29 cellular contexts compared by ENCODE assay signal in genomic region chr16:23876256-23876896, GRCh38. TPM values are rescaled to one million over a fixed set of nuclear protein-coding genes. Genes with fewer than 3 reads are reported as not detected.
DNase-seq lines count a peak whose midpoint lies in the region; ATAC-seq and TF ChIP-seq lines count a peak whose summit lies in the region.
"Had no signal": no experiment of that assay in that cellular context is flagged by ENCODE, and none has a peak within 500 bp of the region (broad histone marks: within the 10 kb centered on the region; RNA-seq: fewer than 3 reads in every experiment).

No MANE protein-coding gene starts in this region.

- H3K36me3 Mint-ChIP-seq in natural killer cell treated with Interleukin-12 subunit alpha and Interleukin-12 subunit beta and Interleukin-15 and Interleukin-18, amount 100 ng/mL, for 72 hours = peaks cover 8% of the 10 kb centered on the region
- H3K36me3 Mint-ChIP-seq in natural killer cell = no peaks in the 10 kb centered on the region
- no peaks in the 10 kb centered on the region for H3K36me3 Mint-ChIP-seq in T-cell
- peaks cover 16% of the 10 kb centered on the region for H3K36me3 Mint-ChIP-seq in memory B cell
- H3K36me3 Mint-ChIP-seq: brain had no signal

- TF ChIP-seq CTCF in natural killer cell (IDR thresholded peaks at IDR 0.05) = no peak
- TF ChIP-seq CTCF in gastrocnemius medialis (IDR thresholded peaks at IDR 0.05 in 4 of 5, conservative IDR thresholded peaks at IDR 0.05 in 1 of 5) = no peak

- no peak for DNase-seq in natural killer cell treated with Interleukin-12 subunit alpha and Interleukin-12 subunit beta and Interleukin-15 and Interleukin-18, amount 100 ng/mL, for 72 hours (ENCODE audit: low spot score)
- DNase-seq in natural killer cell (no peak), T-cell (no peak), memory B cell (ENCODE audit: low spot score in 2 of 2) (no peak), NCI-H82 treated with DMSO at 0.1 percent for 48 hours (lab: John Stamatoyannopoulos, UW; ENCODE audit: unreplicated experiment) (no peak), mucosa of gallbladder (ENCODE audit: low spot score) (no peak), gastrocnemius medialis (no peak), putamen (ENCODE audit: low spot score) (no peak)
- DNase-seq: activated CD4-positive, alpha-beta T cell treated with anti-CD3 and anti-CD28 coated beads for 48 hours; activated CD8-positive, alpha-beta memory T cell treated with anti-CD3 and anti-CD28 coated beads, Interleukin-2, amount 10 ng/mL, durations not matched to agents 7 days and 5 days; activated naive CD8-positive, alpha-beta T cell treated with anti-CD3 and anti-CD28 coated beads, Interleukin-2, amount 50 U/mL, for 24 hours; effector memory CD4-positive, alpha-beta T cell; EL; foreskin keratinocyte; NCI-H1105 treated with DMSO at 0.1 percent for 48 hours; NCI-H2029 treated with DMSO at 0.1 percent for 48 hours; NCI-H345; NCI-H774; stimulated activated CD4-positive, alpha-beta T cell treated with anti-CD3 and anti-CD28 coated beads, Interleukin-15, amount 100 ng/mL, for 24 hours; upper lobe of right lung had no signal

- H3K4me1 ChIP-seq in gastrocnemius medialis = no peaks in the 10 kb centered on the region
- H3K4me1 ChIP-seq: foreskin keratinocyte, HAP-1, upper lobe of right lung had no signal

- intact Hi-C loops in natural killer cell (cut with micrococcal nuclease) (no loop called here), gastrocnemius medialis (cut with DNase I; ENCODE audit: low total_unique reads) (no loop called here)

- TF ChIP-seq POLR2A in gastrocnemius medialis (IDR thresholded peaks at IDR 0.05) = no peak

- no peaks in the 10 kb centered on the region for H3K27me3 Mint-ChIP-seq in natural killer cell treated with Interleukin-12 subunit alpha and Interleukin-12 subunit beta and Interleukin-15 and Interleukin-18, amount 100 ng/mL, for 72 hours
- H3K27me3 Mint-ChIP-seq in natural killer cell (ENCODE audit: low read depth in 2 of 2) = no peaks in the 10 kb centered on the region
- no peaks in the 10 kb centered on the region for H3K27me3 Mint-ChIP-seq in T-cell
- no peaks in the 10 kb centered on the region for H3K27me3 Mint-ChIP-seq in memory B cell
- H3K27me3 Mint-ChIP-seq: activated CD8-positive, alpha-beta memory T cell treated with anti-CD3 and anti-CD28 coated beads, Interleukin-2, amount 10 ng/mL, durations not matched to agents 7 days and 5 days; activated naive CD8-positive, alpha-beta T cell treated with anti-CD3 and anti-CD28 coated beads, Interleukin-2, amount 50 U/mL, for 24 hours; brain had no signal

- H3K4me3 ChIP-seq in gastrocnemius medialis = no peak overlapping the region
- H3K4me3 ChIP-seq: HAP-1, upper lobe of right lung had no signal

- H3K27ac Mint-ChIP-seq in natural killer cell treated with Interleukin-12 subunit alpha and Interleukin-12 subunit beta and Interleukin-15 and Interleukin-18, amount 100 ng/mL, for 72 hours = peak overlapping the region; percentile 77 to 87
- peak overlapping the region in 1 of 2 donors; percentile 14 for H3K27ac Mint-ChIP-seq in natural killer cell
- peak overlapping the region; percentile 38 to 71 for H3K27ac Mint-ChIP-seq in T-cell
- H3K27ac Mint-ChIP-seq in memory B cell = peak overlapping the region; percentile 83
- H3K27ac Mint-ChIP-seq: activated CD8-positive, alpha-beta memory T cell treated with anti-CD3 and anti-CD28 coated beads, Interleukin-2, amount 10 ng/mL, durations not matched to agents 7 days and 5 days; activated naive CD8-positive, alpha-beta T cell treated with anti-CD3 and anti-CD28 coated beads, Interleukin-2, amount 50 U/mL, for 24 hours; brain; nephron had no signal

- H3K27ac ChIP-seq in gastrocnemius medialis = no peak overlapping the region
- H3K27ac ChIP-seq: C4-2B, foreskin keratinocyte, RWPE1, upper lobe of right lung had no signal

- no peaks in the 10 kb centered on the region for H3K9me3 Mint-ChIP-seq in natural killer cell treated with Interleukin-12 subunit alpha and Interleukin-12 subunit beta and Interleukin-15 and Interleukin-18, amount 100 ng/mL, for 72 hours
- no peaks in the 10 kb centered on the region for H3K9me3 Mint-ChIP-seq in natural killer cell
- no peaks in the 10 kb centered on the region for H3K9me3 Mint-ChIP-seq in T-cell
- no peaks in the 10 kb centered on the region for H3K9me3 Mint-ChIP-seq in memory B cell
- H3K9me3 Mint-ChIP-seq: activated naive CD8-positive, alpha-beta T cell treated with anti-CD3 and anti-CD28 coated beads, Interleukin-2, amount 50 U/mL, for 24 hours; brain; nephron had no signal

- no peaks in the 10 kb centered on the region for H3K36me3 ChIP-seq in gastrocnemius medialis
- H3K36me3 ChIP-seq: HAP-1, upper lobe of right lung had no signal

- no peaks in the 10 kb centered on the region for H3K9me3 ChIP-seq in gastrocnemius medialis
- H3K9me3 ChIP-seq: HAP-1, upper lobe of right lung had no signal

- H3K4me1 Mint-ChIP-seq in natural killer cell treated with Interleukin-12 subunit alpha and Interleukin-12 subunit beta and Interleukin-15 and Interleukin-18, amount 100 ng/mL, for 72 hours (ENCODE audit: low read depth in 2 of 2) = peaks cover 75 to 76% of the 10 kb centered on the region in 2 donors
- H3K4me1 Mint-ChIP-seq in natural killer cell = peaks cover 75 to 81% of the 10 kb centered on the region in 2 donors
- peaks cover 77 to 81% (median 78%) of the 10 kb centered on the region in 3 donors for H3K4me1 Mint-ChIP-seq in T-cell
- H3K4me1 Mint-ChIP-seq in memory B cell = peaks cover 62% of the 10 kb centered on the region
- H3K4me1 Mint-ChIP-seq: nephron had no signal

- CTCF ChIA-PET in T-cell (lab: Charles Lee) = interaction anchor here (1.2 to 2.3 kb wide), 7 partner anchors 73 to 160 kb away, joined by 3 to 24 read pairs (median 7); no protein-coding TSS in a partner anchor

- H3K27me3 ChIP-seq in gastrocnemius medialis = no peaks in the 10 kb centered on the region
- H3K27me3 ChIP-seq: foreskin keratinocyte, upper lobe of right lung had no signal

- POLR2A ChIA-PET in T-cell (lab: Charles Lee) = no interaction called here

- H3K4me3 Mint-ChIP-seq in natural killer cell treated with Interleukin-12 subunit alpha and Interleukin-12 subunit beta and Interleukin-15 and Interleukin-18, amount 100 ng/mL, for 72 hours = no peak overlapping the region
- H3K4me3 Mint-ChIP-seq in natural killer cell (no peak overlapping the region), T-cell (no peak overlapping the region), memory B cell (no peak overlapping the region)
- H3K4me3 Mint-ChIP-seq: activated CD8-positive, alpha-beta memory T cell treated with anti-CD3 and anti-CD28 coated beads, Interleukin-2, amount 10 ng/mL, durations not matched to agents 7 days and 5 days; activated naive CD8-positive, alpha-beta T cell treated with anti-CD3 and anti-CD28 coated beads, Interleukin-2, amount 50 U/mL, for 24 hours; brain; nephron had no signal

- ATAC-seq in natural killer cell treated with Interleukin-12 subunit alpha and Interleukin-12 subunit beta and Interleukin-15 and Interleukin-18, amount 100 ng/mL, for 72 hours = no peak
- no peak for ATAC-seq in natural killer cell
- ATAC-seq in T-cell (replicated peaks in 1 of 4) = no peak
- no peak for ATAC-seq in memory B cell (ENCODE audit: low read depth)
- no peak for ATAC-seq in gastrocnemius medialis
- ATAC-seq: activated CD8-positive, alpha-beta memory T cell treated with anti-CD3 and anti-CD28 coated beads, Interleukin-2, amount 10 ng/mL, durations not matched to agents 7 days and 5 days; activated naive CD8-positive, alpha-beta T cell treated with anti-CD3 and anti-CD28 coated beads, Interleukin-2, amount 50 U/mL, for 24 hours; foreskin keratinocyte; sciatic nerve; SK-N-SH treated with all-trans-retinoic acid at 6 μM for 48 hours; upper lobe of right lung had no signal

- in situ Hi-C loops in gastrocnemius medialis (cut with MboI; ENCODE audit: low sequenced_read_pairs in 4 of 4) = no loop called here

RNA-seq across cellular contexts. Expression of gene PRKCB, which starts 40.6 kb away (rescaled TPM):
- total RNA-seq in natural killer cell treated with Interleukin-12 subunit alpha and Interleukin-12 subunit beta and Interleukin-15 and Interleukin-18, amount 100 ng/mL, for 72 hours = 100 to 1,000 TPM; 193 to 273 TPM
- 100 to 1,000 TPM; 182 to 222 (median 183) TPM for total RNA-seq in natural killer cell
- total RNA-seq in T-cell = 100 to 1,000 TPM in 4 of 5 donors, 10 to 100 TPM in 1; 84.7 to 114 (median 105) TPM
- 9.6 TPM for total RNA-seq in mucosa of gallbladder
- total RNA-seq in gastrocnemius medialis = 1 to 10 TPM in 3 of 4 donors, under 1 TPM in 1; 0.51 to 1.3 (median 1.1) TPM
- total RNA-seq: chondrocyte, foreskin keratinocyte, M059J had no signal
